Comparison of ENCODE assay signal across 15 cellular contexts in genomic region chr2:41326801-41327200, GRCh38.
"Had no signal": no experiment of that assay in that cellular context is flagged by ENCODE, and none has a peak within 500 bp of the region (broad histone marks: within the 10 kb centered on the region; RNA-seq: fewer than 3 reads in every experiment).

No MANE protein-coding gene starts in this region.

- ATAC-seq: activated CD8-positive, alpha-beta memory T cell treated with anti-CD3 and anti-CD28 coated beads, Interleukin-2, amount 10 ng/mL, durations not matched to agents 7 days and 5 days; mucosa of descending colon; naive thymus-derived CD8-positive, alpha-beta T cell had no signal

- H3K4me1 Mint-ChIP-seq: activated CD8-positive, alpha-beta memory T cell treated with anti-CD3 and anti-CD28 coated beads, Interleukin-2, amount 10 ng/mL, durations not matched to agents 7 days and 5 days; activated naive CD4-positive, alpha-beta T cell treated with anti-CD3 and anti-CD28 coated beads, Interleukin-2, amount 50 U/mL, for 24 hours; naive thymus-derived CD8-positive, alpha-beta T cell had no signal

- H3K4me3 Mint-ChIP-seq: activated CD8-positive, alpha-beta memory T cell treated with anti-CD3 and anti-CD28 coated beads, Interleukin-2, amount 10 ng/mL, durations not matched to agents 7 days and 5 days; activated naive CD4-positive, alpha-beta T cell treated with anti-CD3 and anti-CD28 coated beads, Interleukin-2, amount 50 U/mL, for 24 hours; activated T-cell treated with anti-CD3 and anti-CD28 coated beads, Interleukin-2, amount 50 U/mL, for 24 hours; naive thymus-derived CD8-positive, alpha-beta T cell had no signal

- H3K9me3 ChIP-seq: mucosa of descending colon, upper lobe of left lung had no signal

- H3K27me3 Mint-ChIP-seq: activated CD8-positive, alpha-beta memory T cell treated with anti-CD3 and anti-CD28 coated beads, Interleukin-2, amount 10 ng/mL, durations not matched to agents 7 days and 5 days; activated naive CD4-positive, alpha-beta T cell treated with anti-CD3 and anti-CD28 coated beads, Interleukin-2, amount 50 U/mL, for 24 hours; activated T-cell treated with anti-CD3 and anti-CD28 coated beads, Interleukin-2, amount 50 U/mL, for 24 hours had no signal

- H3K36me3 ChIP-seq: upper lobe of left lung had no signal

- H3K27ac ChIP-seq: upper lobe of left lung had no signal

- DNase-seq: activated CD4-positive, alpha-beta T cell treated with anti-CD3 and anti-CD28 coated beads, Interleukin-2, amount 50 U/mL, for 48 hours; activated CD4-positive, CD25-positive, alpha-beta regulatory T cell treated with anti-CD3 and anti-CD28 coated beads, Interleukin-2, amount 50 U/mL, for 72 hours; activated CD8-positive, alpha-beta memory T cell treated with anti-CD3 and anti-CD28 coated beads, Interleukin-2, amount 10 ng/mL, durations not matched to agents 7 days and 5 days; activated effector memory CD4-positive, alpha-beta T cell treated with Interleukin-2 at 50 U/mL for 16 hours; activated T-cell treated with anti-CD3 and anti-CD28 coated beads, Interleukin-2, amount 50 U/mL, for 24 hours; amniotic stem cell; dermis blood vessel endothelial cell; glutamatergic neuron; mucosa of descending colon; naive thymus-derived CD8-positive, alpha-beta T cell; stimulated activated CD4-positive, alpha-beta T cell treated with anti-CD3 and anti-CD28 coated beads, Interleukin-2, amount 100 ng/mL, for 48 hours; stimulated activated naive CD4-positive, alpha-beta T cell treated with Interleukin-2 at 50 U/mL for 16 hours; T-helper 2 cell; upper lobe of left lung had no signal

- H3K27me3 ChIP-seq: upper lobe of left lung had no signal

- H3K4me3 ChIP-seq: mucosa of descending colon, upper lobe of left lung had no signal

- H3K27ac Mint-ChIP-seq: activated CD8-positive, alpha-beta memory T cell treated with anti-CD3 and anti-CD28 coated beads, Interleukin-2, amount 10 ng/mL, durations not matched to agents 7 days and 5 days; activated naive CD4-positive, alpha-beta T cell treated with anti-CD3 and anti-CD28 coated beads, Interleukin-2, amount 50 U/mL, for 24 hours; activated T-cell treated with anti-CD3 and anti-CD28 coated beads, Interleukin-2, amount 50 U/mL, for 24 hours; naive thymus-derived CD8-positive, alpha-beta T cell had no signal

- H3K4me1 ChIP-seq: upper lobe of left lung had no signal

- H3K36me3 Mint-ChIP-seq: activated CD8-positive, alpha-beta memory T cell treated with anti-CD3 and anti-CD28 coated beads, Interleukin-2, amount 10 ng/mL, durations not matched to agents 7 days and 5 days; activated naive CD4-positive, alpha-beta T cell treated with anti-CD3 and anti-CD28 coated beads, Interleukin-2, amount 50 U/mL, for 24 hours; naive thymus-derived CD8-positive, alpha-beta T cell had no signal
